19 cellular contexts compared by ENCODE assay signal in the genomic region with DNA sequence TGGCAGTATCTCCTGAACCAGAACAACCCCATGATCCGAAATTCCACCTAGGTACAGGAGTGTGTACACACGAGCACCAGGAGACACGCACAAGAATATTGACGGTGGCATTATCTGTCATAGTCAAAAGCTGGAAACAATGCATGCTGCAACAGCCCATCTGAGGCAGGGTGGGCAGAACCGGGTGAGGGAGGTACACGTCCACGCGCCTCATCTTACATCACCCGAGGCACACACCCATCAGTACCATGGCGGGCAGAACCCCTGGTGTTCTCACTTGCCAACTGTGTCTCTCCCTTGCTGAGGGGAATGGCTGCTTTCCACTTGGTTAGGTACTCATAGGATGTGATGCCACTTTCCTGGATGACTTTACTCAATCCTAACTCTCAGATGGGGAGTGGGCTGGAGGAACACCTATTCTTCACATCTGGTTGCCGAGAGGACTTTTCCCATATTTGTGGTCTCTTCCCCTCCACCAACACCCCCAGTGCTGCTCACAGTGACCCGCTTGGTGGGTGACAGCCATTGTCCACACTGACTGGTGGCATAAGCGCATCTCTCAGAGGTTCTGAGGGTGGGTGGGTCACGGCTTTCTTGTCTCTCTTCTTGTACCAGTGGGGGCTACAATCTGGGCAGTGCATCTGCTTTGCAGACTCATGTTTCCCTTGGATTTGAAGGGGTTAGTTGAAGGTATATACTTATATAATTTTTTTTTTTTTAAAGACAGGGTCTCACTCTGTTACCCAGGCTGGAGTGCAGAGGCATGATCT. TPM values are rescaled to one million over a fixed set of nuclear protein-coding genes. Genes with fewer than 3 reads are reported as not detected.
A peak's percentile ranks its signal among the peaks of the same experiment; 100 is the strongest.
DNase-seq lines count a peak whose midpoint lies in the region; ATAC-seq and TF ChIP-seq lines count a peak whose summit lies in the region.
"Had no signal": no experiment of that assay in that cellular context is flagged by ENCODE, and none has a peak within 500 bp of the region (broad histone marks: within the 10 kb centered on the region; RNA-seq: fewer than 3 reads in every experiment).

No MANE protein-coding gene starts in this region.

- H3K4me3 Mint-ChIP-seq in immature natural killer cell = no peak overlapping the region
- H3K4me3 Mint-ChIP-seq: CD8-positive, alpha-beta T cell had no signal

- H3K36me3 ChIP-seq in left ventricle myocardium inferior = no peaks in the 10 kb centered on the region
- H3K36me3 ChIP-seq: HAP-1 had no signal

- peaks cover 0 to 4% (median 0%) of the 10 kb centered on the region in 3 donors for H3K27me3 Mint-ChIP-seq in immature natural killer cell (ENCODE audit: low read depth in 3 of 3)

- peaks cover 55% of the 10 kb centered on the region for H3K4me1 ChIP-seq in left ventricle myocardium inferior
- H3K4me1 ChIP-seq: HAP-1 had no signal

- no peaks in the 10 kb centered on the region for H3K9me3 Mint-ChIP-seq in immature natural killer cell
- H3K9me3 Mint-ChIP-seq: CD8-positive, alpha-beta T cell had no signal

- no peaks in the 10 kb centered on the region for H3K4me1 Mint-ChIP-seq in immature natural killer cell

- intact Hi-C loops in left ventricle myocardium inferior (cut with micrococcal nuclease) = no loop called here
- intact Hi-C loops in cardiac septum (cut with DNase I) = no loop called here
- intact Hi-C loops in sciatic nerve (cut with DNase I) = no loop called here

- H3K27ac Mint-ChIP-seq in immature natural killer cell = no peak overlapping the region
- H3K27ac Mint-ChIP-seq: CD8-positive, alpha-beta T cell had no signal

- peak overlapping the region; percentile 86 for H3K27ac ChIP-seq in left ventricle myocardium inferior (replicated peaks)
- H3K27ac ChIP-seq: 22Rv1, A549, C4-2B had no signal

- no peaks in the 10 kb centered on the region for H3K9me3 ChIP-seq in left ventricle myocardium inferior (replicated peaks)
- H3K9me3 ChIP-seq: A549, HAP-1 had no signal

- H3K36me3 Mint-ChIP-seq in immature natural killer cell = no peaks in the 10 kb centered on the region
- H3K36me3 Mint-ChIP-seq: CD8-positive, alpha-beta T cell had no signal

- no peak for DNase-seq in left ventricle myocardium inferior
- no peak for DNase-seq in cardiac septum (ENCODE audit: low spot score)
- peak; percentile 37 for DNase-seq in sciatic nerve (ENCODE audit: low spot score)
- no peak for DNase-seq in T-helper 9 cell
- DNase-seq in activated CD4-positive, CD25-positive, alpha-beta regulatory T cell treated with anti-CD3 and anti-CD28 coated beads, Interleukin-2, amount 50 U/mL, for 72 hours = no peak
- DNase-seq in immature natural killer cell = no peak
- DNase-seq: AML-193; Calu3; CD8-positive, alpha-beta T cell; DMS53; DND-41; EL had no signal

- TF ChIP-seq CTCF in left ventricle myocardium inferior (IDR thresholded peaks at IDR 0.05; ENCODE audit: borderline replicate concordance) = no peak

- ATAC-seq in esophagus mucosa (peak; percentile 20), sciatic nerve (no peak)
- ATAC-seq: A549; CD8-positive, alpha-beta T cell; GM12878 had no signal

- no peaks in the 10 kb centered on the region for H3K27me3 ChIP-seq in left ventricle myocardium inferior (ENCODE audit: low read depth)

- H3K4me3 ChIP-seq in left ventricle myocardium inferior = no peak overlapping the region
- H3K4me3 ChIP-seq: A549, GM12878, HAP-1 had no signal

RNA-seq across cellular contexts. Expression of a gene that starts 13.5 kb away (rescaled TPM):
- total RNA-seq in left ventricle myocardium inferior (11.1 TPM), cardiac septum (7.7 TPM), esophagus mucosa (2.0 TPM), sciatic nerve (1.7 TPM)
- polyA plus RNA-seq in immature natural killer cell = not detected
- total RNA-seq: CD8-positive, alpha-beta T cell; H4 had no signal
